In genomic region chr12:31859232-31859977, GRCh38 we compare ENCODE assay signal across 14 cellular contexts.
DNase-seq lines count a peak whose midpoint lies in the region; ATAC-seq and TF ChIP-seq lines count a peak whose summit lies in the region.
"Had no signal": no experiment of that assay in that cellular context is flagged by ENCODE, and none has a peak within 500 bp of the region (broad histone marks: within the 10 kb centered on the region; RNA-seq: fewer than 3 reads in every experiment).

No MANE protein-coding gene starts in this region.

- no peak overlapping the region; the same call in 1 of the 2 replicates for H3K4me3 ChIP-seq in GM12864 (ENCODE audit: low read depth, low read length)
- H3K4me3 ChIP-seq in left lung: no peak overlapping the region
- H3K4me3 ChIP-seq in prostate gland: no peak overlapping the region

- no peaks in the 10 kb centered on the region for H3K36me3 ChIP-seq in left lung
- H3K36me3 ChIP-seq in prostate gland: no peaks in the 10 kb centered on the region

- peak overlapping the region in 1 of 2 donors; percentile 80 for H3K27ac ChIP-seq in left lung
- H3K27ac ChIP-seq in prostate gland: no peak overlapping the region
- H3K27ac ChIP-seq: KMS-11 had no signal

- TF ChIP-seq POLR2A in prostate gland (IDR thresholded peaks at IDR 0.05): no peak

- H3K9me3 ChIP-seq in left lung (peaks cover 0 to 2% of the 10 kb centered on the region in 2 donors), prostate gland (no peaks in the 10 kb centered on the region)

- DNase-seq in activated CD4-positive, CD25-positive, alpha-beta regulatory T cell (lab: John Stamatoyannopoulos, UW): no peak
- DNase-seq in GM12864 (ENCODE audit: low read depth): peak; percentile 52
- peak in 1 of 2 donors; percentile 36 for DNase-seq in left lung
- DNase-seq in prostate gland (ENCODE audit: low spot score): no peak
- no peak for DNase-seq in NCI-H774 (lab: John Stamatoyannopoulos, UW)
- no peak for DNase-seq in DMS79 treated with DMSO at 0.1 percent for 48 hours (lab: John Stamatoyannopoulos, UW)
- DNase-seq: 8988T, NCI-H1436 treated with DMSO at 0.1 percent for 48 hours, right cardiac atrium had no signal

- H3K4me1 ChIP-seq in left lung (peaks cover 0 to 11% of the 10 kb centered on the region in 2 donors), prostate gland (replicated peaks) (no peaks in the 10 kb centered on the region)

- TF ChIP-seq CTCF in GM12864 (IDR thresholded peaks at IDR 0.05; ENCODE audit: low read depth, low read length, missing control alignments) (no peak), left lung (IDR thresholded peaks at IDR 0.05) (no peak), prostate gland (IDR thresholded peaks at IDR 0.05) (no peak)

- ATAC-seq in activated CD4-positive, CD25-positive, alpha-beta regulatory T cell treated with anti-CD3 and anti-CD28 coated beads, Interleukin-2, amount 50 U/mL, for 24 hours: peak; percentile 65 to 82
- ATAC-seq in HG02938 (IDR thresholded peaks at IDR 0.05; ENCODE audit: unreplicated experiment) (peak; percentile 47), left lung (peak; percentile 40)
- ATAC-seq: naive thymus-derived CD8-positive, alpha-beta T cell; right cardiac atrium; T-cell had no signal

- no peaks in the 10 kb centered on the region for H3K27me3 ChIP-seq in left lung
- no peaks in the 10 kb centered on the region for H3K27me3 ChIP-seq in prostate gland (replicated peaks; ENCODE audit: insufficient read depth)

- intact Hi-C loops in left lung (cut with DNase I) (no loop called here), prostate gland (cut with DNase I) (no loop called here)

- WGBS in prostate gland: 83% methylated on average over 13 of the region's 13 CpGs
